1 cellular context compared by ENCODE assay signal in the genomic region with DNA sequence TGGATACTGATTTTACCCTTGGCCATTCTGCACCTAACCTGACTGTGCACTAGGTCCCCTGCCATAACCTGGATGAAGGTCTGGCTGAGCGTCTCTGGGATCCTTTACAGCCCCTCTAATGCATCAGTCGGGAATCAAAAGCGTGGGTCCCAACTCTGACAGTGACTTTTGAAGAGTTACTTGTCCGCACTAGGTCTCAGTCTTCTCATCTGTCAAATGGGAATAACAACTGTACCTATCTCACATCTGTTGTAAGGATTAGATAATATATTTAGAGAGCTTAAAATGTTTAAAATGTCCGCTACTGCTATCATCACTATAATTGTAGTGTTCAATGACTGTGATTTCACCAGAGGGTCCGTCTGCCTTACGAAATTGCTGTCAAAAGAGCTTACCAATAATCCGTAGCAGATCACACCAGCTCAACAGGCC.
TF ChIP-seq lines count a peak whose summit lies in the region.

No MANE protein-coding gene starts in this region.

TF ChIP-seq in endothelial cell of umbilical vein, 7 proteins besides CTCF, POLR2A, EP300 and RAD21 (continued from another document):
- TF ChIP-seq, protein P1, sequence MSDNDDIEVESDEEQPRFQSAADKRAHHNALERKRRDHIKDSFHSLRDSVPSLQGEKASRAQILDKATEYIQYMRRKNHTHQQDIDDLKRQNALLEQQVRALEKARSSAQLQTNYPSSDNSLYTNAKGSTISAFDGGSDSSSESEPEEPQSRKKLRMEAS (IDR thresholded peaks at IDR 0.05; ENCODE audit: insufficient read depth, insufficient read length): no peak
- TF ChIP-seq EZH2 (IDR thresholded peaks at IDR 0.05; ENCODE audit: borderline replicate concordance, low read depth, low read length, severe bottlenecking) (no peak), FOS (IDR thresholded peaks at IDR 0.05; ENCODE audit: borderline replicate concordance, insufficient read depth, low read length) (no peak), GATA2 (IDR thresholded peaks at IDR 0.05; ENCODE audit: insufficient read depth, insufficient read length, low read depth, low read length) (no peak)
